In genomic region chr11:78420255-78420764, GRCh38 we compare ENCODE assay signal across 9 cellular contexts. TPM values are rescaled to one million over a fixed set of nuclear protein-coding genes. Genes with fewer than 3 reads are reported as not detected.
DNase-seq lines count a peak whose midpoint lies in the region; ATAC-seq and TF ChIP-seq lines count a peak whose summit lies in the region.
"Had no signal": no experiment of that assay in that cellular context is flagged by ENCODE, and none has a peak within 500 bp of the region (broad histone marks: within the 10 kb centered on the region; RNA-seq: fewer than 3 reads in every experiment).

No MANE protein-coding gene starts in this region.

- ATAC-seq in activated CD8-positive, alpha-beta T cell treated with anti-CD3 and anti-CD28 coated beads, Interleukin-2, amount 10 ng/mL, durations not matched to agents 7 days and 5 days: no peak
- ATAC-seq in GM21528 (IDR thresholded peaks at IDR 0.05; ENCODE audit: low FRiP score, unreplicated experiment): no peak

- no peak overlapping the region for H3K27ac Mint-ChIP-seq in activated CD8-positive, alpha-beta T cell treated with anti-CD3 and anti-CD28 coated beads, Interleukin-2, amount 10 ng/mL, durations not matched to agents 7 days and 5 days

- peaks cover 55% of the 10 kb centered on the region for H3K4me1 Mint-ChIP-seq in activated CD8-positive, alpha-beta T cell treated with anti-CD3 and anti-CD28 coated beads, Interleukin-2, amount 10 ng/mL, durations not matched to agents 7 days and 5 days (ENCODE audit: low read depth)

- peaks cover 22% of the 10 kb centered on the region for H3K27me3 Mint-ChIP-seq in activated CD8-positive, alpha-beta T cell treated with anti-CD3 and anti-CD28 coated beads, Interleukin-2, amount 10 ng/mL, durations not matched to agents 7 days and 5 days (ENCODE audit: low read depth)

- no peaks in the 10 kb centered on the region for H3K36me3 ChIP-seq in muscle layer of duodenum (ENCODE audit: control insufficient read depth in 1 of 2, insufficient read depth in 2 of 2, low read length in 2 of 2)
- no peaks in the 10 kb centered on the region for H3K36me3 ChIP-seq in stomach

- WGBS in stomach, 5 donors: 3 to 20% (median 17%) methylated on average over 9 of the region's 9 CpGs

- DNase-seq in activated effector memory CD4-positive, alpha-beta T cell treated with anti-CD3 and anti-CD28 coated beads, Interleukin-2, amount 50 U/mL, for 16 hours: peak; percentile 81
- DNase-seq in activated effector memory CD4-positive, alpha-beta T cell treated with Interleukin-2 at 50 U/mL for 16 hours: no peak
- DNase-seq in NCI-H345 (lab: John Stamatoyannopoulos, UW): peak; percentile 53
- peak; percentile 71 for DNase-seq in activated CD8-positive, alpha-beta T cell treated with anti-CD3 and anti-CD28 coated beads, Interleukin-2, amount 10 ng/mL, durations not matched to agents 7 days and 5 days
- peak; percentile 24 to 56 for DNase-seq in erythroblast (lab: John Stamatoyannopoulos, UW)
- peak; percentile 59 for DNase-seq in stomach

- intact Hi-C loops in stomach (cut with DNase I; ENCODE audit: low total_unique reads): loop anchor here (10.0 kb wide), 1 partner anchor 154 kb away; the partner anchor contains the start of gene NARS2

- peak in 5 of 7 experiments; percentile 28 to 68 (median 48) for TF ChIP-seq CTCF in stomach (IDR thresholded peaks at IDR 0.05)

- CTCF ChIA-PET in activated CD8-positive, alpha-beta T cell treated with anti-CD3 and anti-CD28 coated beads, Interleukin-2, amount 10 ng/mL, durations not matched to agents 7 days and 5 days (lab: Charles Lee): interaction anchor here (0.6 to 7.2 kb wide), 16 partner anchors 9 to 231 kb away, joined by 3 to 136 read pairs (median 5); no protein-coding TSS in a partner anchor

- POLR2A ChIA-PET in activated CD8-positive, alpha-beta T cell treated with anti-CD3 and anti-CD28 coated beads, Interleukin-2, amount 10 ng/mL, durations not matched to agents 7 days and 5 days (lab: Charles Lee): no interaction called here

- no peaks in the 10 kb centered on the region for H3K9me3 ChIP-seq in muscle layer of duodenum (ENCODE audit: control insufficient read depth in 1 of 2, low read length in 2 of 2)
- H3K9me3 ChIP-seq in stomach: no peaks in the 10 kb centered on the region

- peaks cover 4% of the 10 kb centered on the region for H3K36me3 Mint-ChIP-seq in activated CD8-positive, alpha-beta T cell treated with anti-CD3 and anti-CD28 coated beads, Interleukin-2, amount 10 ng/mL, durations not matched to agents 7 days and 5 days (ENCODE audit: low read depth)

- no peak overlapping the region for H3K4me3 Mint-ChIP-seq in activated CD8-positive, alpha-beta T cell treated with anti-CD3 and anti-CD28 coated beads, Interleukin-2, amount 10 ng/mL, durations not matched to agents 7 days and 5 days

- no peaks in the 10 kb centered on the region for H3K9me3 Mint-ChIP-seq in activated CD8-positive, alpha-beta T cell treated with anti-CD3 and anti-CD28 coated beads, Interleukin-2, amount 10 ng/mL, durations not matched to agents 7 days and 5 days (ENCODE audit: insufficient read depth)

- H3K4me3 ChIP-seq in muscle layer of duodenum (ENCODE audit: low read depth in 1 of 2, low read length in 2 of 2): peak overlapping the region in 1 of 2 donors; percentile 14
- H3K4me3 ChIP-seq in stomach: peak overlapping the region in 1 of 4 donors; percentile 2
- H3K4me3 ChIP-seq: skin epidermis had no signal

- H3K27ac ChIP-seq in muscle layer of duodenum (ENCODE audit: low read length): peak overlapping the region; percentile 27
- peak overlapping the region in 4 of 5 donors; percentile 50 to 99 (median 96) for H3K27ac ChIP-seq in stomach

- TF ChIP-seq EP300 in stomach (IDR thresholded peaks at IDR 0.05): no peak

- TF ChIP-seq POLR2A in erythroblast (IDR thresholded peaks at IDR 0.05; ENCODE audit: low read length) (no peak), stomach (IDR thresholded peaks at IDR 0.05) (no peak)

- H3K4me1 ChIP-seq in muscle layer of duodenum (ENCODE audit: control insufficient read depth in 1 of 2, insufficient read depth in 2 of 2, low read length in 2 of 2): peaks cover 21 to 37% of the 10 kb centered on the region in 2 donors
- peaks cover 23 to 44% (median 38%) of the 10 kb centered on the region in 4 donors for H3K4me1 ChIP-seq in stomach

- H3K27me3 ChIP-seq in muscle layer of duodenum (ENCODE audit: low read depth, low read length): no peaks in the 10 kb centered on the region
- H3K27me3 ChIP-seq in stomach: no peaks in the 10 kb centered on the region

RNA-seq across cellular contexts. Expression of gene GAB2, which starts 2.7 kb away (rescaled TPM):
- total RNA-seq in activated CD8-positive, alpha-beta T cell treated with anti-CD3 and anti-CD28 coated beads, Interleukin-2, amount 10 ng/mL, durations not matched to agents 7 days and 5 days: 1 to 10 TPM; 7.6 to 9.8 TPM
- 10 to 100 TPM in 2 of 5 donors, 1 to 10 TPM in 3; 2.2 to 19.3 (median 7.6) TPM for total RNA-seq in stomach
- 10 to 100 TPM in 1 of 3 donors, 1 to 10 TPM in 2; 3.0 to 13.1 (median 9.6) TPM for polyA plus RNA-seq in stomach
